Comparison of ENCODE assay signal across 17 cellular contexts in the genomic region with DNA sequence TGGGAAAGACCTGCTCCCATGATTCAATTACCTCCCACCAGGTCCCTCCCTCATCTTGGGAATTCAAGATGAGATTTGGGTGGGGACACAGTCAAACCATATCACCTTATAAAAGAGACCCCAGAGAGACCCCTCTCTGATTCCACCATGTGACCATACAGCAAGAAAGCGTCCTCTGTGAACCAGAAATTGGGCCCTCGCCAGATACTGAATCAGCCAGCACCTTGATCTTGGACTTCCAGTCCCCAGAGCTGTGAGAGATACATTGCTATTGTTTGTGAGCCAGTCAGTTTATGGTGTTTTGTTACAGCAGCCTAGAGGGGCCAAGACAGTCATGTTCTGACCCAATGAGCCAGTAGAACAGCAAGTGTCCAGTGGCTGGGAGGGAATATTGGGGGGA.
A peak's percentile ranks its signal among the peaks of the same experiment; 100 is the strongest.
DNase-seq lines count a peak whose midpoint lies in the region; ATAC-seq lines count a peak whose summit lies in the region.
"Had no signal": no experiment of that assay in that cellular context is flagged by ENCODE, and none has a peak within 500 bp of the region (broad histone marks: within the 10 kb centered on the region; RNA-seq: fewer than 3 reads in every experiment).

No MANE protein-coding gene starts in this region.

- H3K36me3 ChIP-seq in BLaER1 treated with 17β-estradiol and CSF1 and Interleukin-3, amounts not matched to agents 10 nM and 100 nM: no peaks in the 10 kb centered on the region
- no peaks in the 10 kb centered on the region for H3K36me3 ChIP-seq in KOPT-K1 (ENCODE audit: insufficient read depth, low read length)
- no peaks in the 10 kb centered on the region for H3K36me3 ChIP-seq in HAP-1 (replicated peaks)

- peak overlapping the region in 3 of 11 experiments; percentile 24 to 51 (median 36); a peak in 5 of 22 replicates for H3K27ac ChIP-seq in BLaER1 treated with 17β-estradiol and CSF1 and Interleukin-3, amounts not matched to agents 10 nM and 100 nM
- H3K27ac ChIP-seq in KOPT-K1 (ENCODE audit: low read depth, low read length, poor library complexity, severe bottlenecking): peak overlapping the region; percentile 16

- no peaks in the 10 kb centered on the region for H3K27me3 ChIP-seq in BLaER1 treated with 17β-estradiol and CSF1 and Interleukin-3, amounts not matched to agents 10 nM and 100 nM
- H3K27me3 ChIP-seq in HAP-1 (ENCODE audit: low read depth): no peaks in the 10 kb centered on the region
- H3K27me3 ChIP-seq: BE2C had no signal

- no peaks in the 10 kb centered on the region for H4K20me1 ChIP-seq in BLaER1 treated with 17β-estradiol and CSF1 and Interleukin-3, amounts not matched to agents 10 nM and 100 nM

- no peak for ATAC-seq in HG02571 (IDR thresholded peaks at IDR 0.05; ENCODE audit: unreplicated experiment)

- in situ Hi-C loops in HAP-1 (cut with MboI; ENCODE audit: low sequenced_read_pairs): no loop called here

- H3K4me2 ChIP-seq in BLaER1 treated with 17β-estradiol and CSF1 and Interleukin-3, amounts not matched to agents 10 nM and 100 nM: peak overlapping the region in 8 of 11 experiments; percentile 24 to 53 (median 32); a peak in 9 of 22 replicates

- H3K9me3 ChIP-seq in BLaER1 treated with 17β-estradiol and CSF1 and Interleukin-3, amounts not matched to agents 10 nM and 100 nM (replicated peaks in 1 of 11): peaks cover 0 to 16% (median 0%) of the 10 kb centered on the region in 11 experiments; a peak in 3 of 22 replicates
- peaks cover 3% of the 10 kb centered on the region for H3K9me3 ChIP-seq in KOPT-K1 (ENCODE audit: insufficient read depth, low read length, poor library complexity, severe bottlenecking)
- no peaks in the 10 kb centered on the region for H3K9me3 ChIP-seq in HAP-1
- H3K9me3 ChIP-seq: BE2C had no signal

- DNase-seq in SIG-M5 (lab: John Stamatoyannopoulos, UW) (no peak), HAP-1 (ENCODE audit: low spot score in 2 of 2) (no peak)
- DNase-seq: 8988T; ACHN; C1 segment of cervical spinal cord; CD4-positive, alpha-beta memory T cell; CD4-positive, CD25-positive, alpha-beta regulatory T cell; CD8-positive, alpha-beta memory T cell; COR-L47; DMS153; DMS53; DMS79; GF-D8 had no signal

- H3K9ac ChIP-seq in BLaER1 treated with 17β-estradiol and CSF1 and Interleukin-3, amounts not matched to agents 10 nM and 100 nM: no peak overlapping the region

- peaks cover 0 to 21% (median 16%) of the 10 kb centered on the region in 10 experiments; a peak in 13 of 20 replicates for H3K4me1 ChIP-seq in BLaER1 treated with 17β-estradiol and CSF1 and Interleukin-3, amounts not matched to agents 10 nM and 100 nM
- no peaks in the 10 kb centered on the region for H3K4me1 ChIP-seq in HAP-1

- H3K4me3 ChIP-seq in BLaER1 treated with 17β-estradiol and CSF1 and Interleukin-3, amounts not matched to agents 10 nM and 100 nM: no peak overlapping the region
- no peak overlapping the region for H3K4me3 ChIP-seq in HAP-1
